In genomic region chr1:55196433-55197035, GRCh38 we compare ENCODE assay signal across 16 cellular contexts. TPM values are rescaled to one million over a fixed set of nuclear protein-coding genes. Genes with fewer than 3 reads are reported as not detected.
DNase-seq lines count a peak whose midpoint lies in the region; ATAC-seq and TF ChIP-seq lines count a peak whose summit lies in the region.
"Had no signal": no experiment of that assay in that cellular context is flagged by ENCODE, and none has a peak within 500 bp of the region (broad histone marks: within the 10 kb centered on the region; RNA-seq: fewer than 3 reads in every experiment).

No MANE protein-coding gene starts in this region.

- H3K36me3 Mint-ChIP-seq in activated naive CD4-positive, alpha-beta T cell treated with anti-CD3 and anti-CD28 coated beads for 36 hours (ENCODE audit: low read depth), result peaks cover 20% of the 10 kb centered on the region
- H3K36me3 Mint-ChIP-seq in stimulated activated effector memory CD8-positive, alpha-beta T cell treated with anti-CD3 and anti-CD28 coated beads, Interleukin-12 subunit alpha, Interleukin-12 subunit beta, amount 100 ng/mL, for 72 hours, result peaks cover 39% of the 10 kb centered on the region
- H3K36me3 Mint-ChIP-seq in chondrocyte (ENCODE audit: low read depth), result peaks cover 2% of the 10 kb centered on the region

- TF ChIP-seq CTCF in Panc1 (IDR thresholded peaks at IDR 0.05) (no peak), fibroblast of the aortic adventitia (IDR thresholded peaks at IDR 0.05; ENCODE audit: insufficient read depth, low read length) (no peak), chondrocyte (IDR thresholded peaks at IDR 0.05) (no peak)

- no TSS peak for BruUV-seq in Panc1 (replicated peaks; lab: Mats Ljungman, UMichigan)

- POLR2A ChIA-PET in Panc1 (lab: Charles Lee), result no interaction called here

- ATAC-seq in Panc1, result no peak
- ATAC-seq in stimulated activated effector memory CD8-positive, alpha-beta T cell treated with anti-CD3 and anti-CD28 coated beads, Interleukin-12 subunit alpha, Interleukin-12 subunit beta, amount 100 ng/mL, for 72 hours, result no peak

- H3K4me3 Mint-ChIP-seq in activated naive CD4-positive, alpha-beta T cell treated with anti-CD3 and anti-CD28 coated beads for 36 hours, result no peak overlapping the region
- H3K4me3 Mint-ChIP-seq in stimulated activated effector memory CD8-positive, alpha-beta T cell treated with anti-CD3 and anti-CD28 coated beads, Interleukin-12 subunit alpha, Interleukin-12 subunit beta, amount 100 ng/mL, for 72 hours, result peak overlapping the region; percentile 14
- H3K4me3 Mint-ChIP-seq in chondrocyte (ENCODE audit: unreplicated experiment), result no peak overlapping the region

- CTCF ChIA-PET in activated naive CD4-positive, alpha-beta T cell treated with anti-CD3 and anti-CD28 coated beads for 36 hours (lab: Charles Lee), result interaction anchor here (0.7 to 0.8 kb wide), 2 partner anchors 13 to 17 kb away, joined by 3 read pairs; no protein-coding TSS in a partner anchor
- CTCF ChIA-PET in Panc1 (lab: Charles Lee), result no interaction called here

- H3K4me3 ChIP-seq in Panc1 (ENCODE audit: low read depth in 2 of 2, low read length in 2 of 2), result no peak overlapping the region
- no peak overlapping the region for H3K4me3 ChIP-seq in fibroblast of the aortic adventitia (ENCODE audit: low read depth, low read length)
- H3K4me3 ChIP-seq: HAP-1 had no signal

- peaks cover 61% of the 10 kb centered on the region for H3K4me1 Mint-ChIP-seq in activated naive CD4-positive, alpha-beta T cell treated with anti-CD3 and anti-CD28 coated beads for 36 hours (ENCODE audit: low read depth)
- H3K4me1 Mint-ChIP-seq in stimulated activated effector memory CD8-positive, alpha-beta T cell treated with anti-CD3 and anti-CD28 coated beads, Interleukin-12 subunit alpha, Interleukin-12 subunit beta, amount 100 ng/mL, for 72 hours, result peaks cover 77% of the 10 kb centered on the region
- peaks cover 37% of the 10 kb centered on the region for H3K4me1 Mint-ChIP-seq in chondrocyte (ENCODE audit: low read depth)

- H3K36me3 ChIP-seq in Panc1 (ENCODE audit: control insufficient read depth, insufficient read depth, low read length), result no peaks in the 10 kb centered on the region
- H3K36me3 ChIP-seq: BE2C had no signal

- peak overlapping the region; percentile 30 for H3K27ac ChIP-seq in Panc1 (ENCODE audit: low read length)
- H3K27ac ChIP-seq: epithelial cell of prostate, parathyroid adenoma had no signal

- intact Hi-C loops in activated naive CD4-positive, alpha-beta T cell treated with anti-CD3 and anti-CD28 coated beads for 36 hours (cut with micrococcal nuclease), result loop anchor here (1.0 kb wide), 1 partner anchor 9 kb away; no protein-coding TSS in a partner anchor
- intact Hi-C loops in Panc1 (cut with micrococcal nuclease; ENCODE audit: unreplicated experiment), result no loop called here

- peak overlapping the region; percentile 76 for H3K27ac Mint-ChIP-seq in activated naive CD4-positive, alpha-beta T cell treated with anti-CD3 and anti-CD28 coated beads for 36 hours
- H3K27ac Mint-ChIP-seq in stimulated activated effector memory CD8-positive, alpha-beta T cell treated with anti-CD3 and anti-CD28 coated beads, Interleukin-12 subunit alpha, Interleukin-12 subunit beta, amount 100 ng/mL, for 72 hours, result peak overlapping the region; percentile 41
- no peak overlapping the region for H3K27ac Mint-ChIP-seq in chondrocyte (ENCODE audit: unreplicated experiment)

- no peak for DNase-seq in activated naive CD4-positive, alpha-beta T cell treated with anti-CD3 and anti-CD28 coated beads for 36 hours
- DNase-seq in activated naive CD4-positive, alpha-beta T cell treated with anti-CD3 and anti-CD28 coated beads, Interleukin-2, amount 50 U/mL, for 16 hours, result no peak
- DNase-seq in Panc1 (ENCODE audit: low read depth, low spot score), result no peak
- DNase-seq in fibroblast of the aortic adventitia (ENCODE audit: low read depth), result peak; percentile 48
- no peak for DNase-seq in stimulated activated effector memory CD8-positive, alpha-beta T cell treated with anti-CD3 and anti-CD28 coated beads, Interleukin-12 subunit alpha, Interleukin-12 subunit beta, amount 100 ng/mL, for 72 hours (ENCODE audit: low spot score in 2 of 2)
- DNase-seq in DMS114 treated with DMSO at 0.1 percent for 48 hours (lab: John Stamatoyannopoulos, UW; ENCODE audit: unreplicated experiment), result no peak
- no peak for DNase-seq in chondrocyte (ENCODE audit: low spot score)
- no peak for DNase-seq in SHP77 treated with DMSO at 0.1 percent for 48 hours (lab: John Stamatoyannopoulos, UW)
- DNase-seq: activated CD4-positive, CD25-positive, alpha-beta regulatory T cell treated with anti-CD3 and anti-CD28 coated beads, Interleukin-2, amount 50 U/mL, for 72 hours; activated effector memory CD4-positive, alpha-beta T cell treated with anti-CD3 and anti-CD28 coated beads, Interleukin-2, amount 50 U/mL, for 16 hours; BE2C; central memory CD4-positive, alpha-beta T cell; NCI-H1694 treated with DMSO at 0.1 percent for 48 hours had no signal

- no peaks in the 10 kb centered on the region for H3K9me3 Mint-ChIP-seq in activated naive CD4-positive, alpha-beta T cell treated with anti-CD3 and anti-CD28 coated beads for 36 hours
- H3K9me3 Mint-ChIP-seq in stimulated activated effector memory CD8-positive, alpha-beta T cell treated with anti-CD3 and anti-CD28 coated beads, Interleukin-12 subunit alpha, Interleukin-12 subunit beta, amount 100 ng/mL, for 72 hours, result no peaks in the 10 kb centered on the region
- H3K9me3 Mint-ChIP-seq in chondrocyte (ENCODE audit: low read depth), result no peaks in the 10 kb centered on the region

- H3K4me1 ChIP-seq in Panc1 (ENCODE audit: control insufficient read depth, insufficient read depth, low read length), result peaks cover 56% of the 10 kb centered on the region
- H3K4me1 ChIP-seq: BE2C, HAP-1, parathyroid adenoma had no signal

- no peaks in the 10 kb centered on the region for H3K9me3 ChIP-seq in Panc1 (ENCODE audit: control insufficient read depth, insufficient read depth, low read depth, low read length)
- H3K9me3 ChIP-seq: BE2C, HAP-1 had no signal

- no peaks in the 10 kb centered on the region for H3K27me3 Mint-ChIP-seq in activated naive CD4-positive, alpha-beta T cell treated with anti-CD3 and anti-CD28 coated beads for 36 hours (ENCODE audit: low read depth)
- H3K27me3 Mint-ChIP-seq in chondrocyte (ENCODE audit: low read depth), result no peaks in the 10 kb centered on the region

- no peaks in the 10 kb centered on the region for H3K27me3 ChIP-seq in Panc1 (ENCODE audit: control insufficient read depth, insufficient read depth, low read length)
- H3K27me3 ChIP-seq: BE2C had no signal

- in situ Hi-C loops in Panc1 (cut with HindIII; ENCODE audit: low pct_unique_long_range_greater_than_20kb, low sequenced_read_pairs), result no loop called here

RNA-seq across cellular contexts. Expression of gene USP24, which starts 18.6 kb away (rescaled TPM):
- 10 to 100 TPM; 37.1 to 39.7 TPM for total RNA-seq in activated naive CD4-positive, alpha-beta T cell treated with anti-CD3 and anti-CD28 coated beads for 36 hours
- total RNA-seq in Panc1 (2021; ENCODE audit: unreplicated experiment), result 52.2 TPM
- 19.9 TPM for polyA plus RNA-seq in Panc1 (2012; ENCODE audit: insufficient read length)
- total RNA-seq in fibroblast of the aortic adventitia (ENCODE audit: low replicate concordance), result 21.1 and 44.8 TPM in 2 replicates
- total RNA-seq in chondrocyte, result 22.7 to 28.9 TPM (median 25.8 TPM) in 3 replicates
